ENCODE assay signal across 9 cellular contexts in genomic region chr1:99645699-99646531, GRCh38. TPM values are rescaled to one million over a fixed set of nuclear protein-coding genes. Genes with fewer than 3 reads are reported as not detected.
A peak's percentile ranks its signal among the peaks of the same experiment; 100 is the strongest.
DNase-seq lines count a peak whose midpoint lies in the region; ATAC-seq, FAIRE-seq and TF ChIP-seq lines count a peak whose summit lies in the region.
"Had no signal": no experiment of that assay in that cellular context is flagged by ENCODE, and none has a peak within 500 bp of the region (broad histone marks: within the 10 kb centered on the region; RNA-seq: fewer than 3 reads in every experiment).

PALMD (plus strand) TSS chr1:99646113; CDS start chr1:99646318, 205 bp downstream.

- H3K4me3 ChIP-seq in HUES64 (ENCODE audit: low read length) = peak within 1 kb of the TSS; percentile 34
- peak within 1 kb of the TSS; percentile 44 to 69 (median 63) for H3K4me3 ChIP-seq in keratinocyte (ENCODE audit: control insufficient read depth in 2 of 3, extremely low read depth in 1 of 3, insufficient read depth in 2 of 3, low read depth in 1 of 3, low read length in 3 of 3)

- H3K27me3 ChIP-seq in HUES64 (ENCODE audit: insufficient read depth, low read length) = no peaks in the 10 kb centered on the region
- H3K27me3 ChIP-seq in keratinocyte (ENCODE audit: control insufficient read depth, extremely low read depth, insufficient read depth, low read length) = no peaks in the 10 kb centered on the region

- H3K9me3 ChIP-seq in HUES64 (ENCODE audit: insufficient read depth, low read depth, low read length) (no peaks in the 10 kb centered on the region), keratinocyte (ENCODE audit: control insufficient read depth, low read depth, low read length) (no peaks in the 10 kb centered on the region)

- no peaks in the 10 kb centered on the region for H3K36me3 ChIP-seq in HUES64 (ENCODE audit: insufficient read depth, low read length)
- no peaks in the 10 kb centered on the region for H3K36me3 ChIP-seq in keratinocyte (ENCODE audit: control insufficient read depth in 2 of 2, extremely low read depth in 1 of 2, insufficient read depth in 2 of 2, low read length in 2 of 2)

- H3K9ac ChIP-seq in HUES64 (ENCODE audit: low read depth, low read length) = peak within 1 kb of the TSS; percentile 21; the same call in 1 of the 2 replicates
- peak within 1 kb of the TSS; percentile 77 for H3K9ac ChIP-seq in keratinocyte (ENCODE audit: control insufficient read depth, extremely low read depth, insufficient read depth, low read length)

- H4K20me1 ChIP-seq in keratinocyte (ENCODE audit: control insufficient read depth, extremely low read depth, insufficient read depth, low read length) = no peaks in the 10 kb centered on the region

- H3K9me1 ChIP-seq in keratinocyte (ENCODE audit: control insufficient read depth, extremely low read depth, insufficient read depth, low read length) = no peaks in the 10 kb centered on the region

- dilution Hi-C loops in keratinocyte (cut with MboI; ENCODE audit: extremely low pct_ligation_motif_present, low sequenced_read_pairs) = no loop called here

- no peak for TF ChIP-seq CTCF in keratinocyte (optimal IDR thresholded peaks at IDR 0.05 in 1 of 3, IDR thresholded peaks at IDR 0.05 in 1 of 3, conservative IDR thresholded peaks at IDR 0.05 in 1 of 3; ENCODE audit: extremely low read depth in 1 of 3, insufficient read depth in 2 of 3, low read length in 3 of 3)

- DNase-seq in astrocyte of the hippocampus (ENCODE audit: low read depth, low spot score) (peak; percentile 54), keratinocyte (ENCODE audit: low read depth, low spot score) (no peak), stromal cell of bone marrow (ENCODE audit: low read depth) (peak; percentile 21), AML-193 (lab: John Stamatoyannopoulos, UW) (no peak)

- H3K79me2 ChIP-seq in keratinocyte (ENCODE audit: control insufficient read depth, insufficient read depth, low read length) = no peaks in the 10 kb centered on the region

- H3K27ac ChIP-seq in HUES64 (ENCODE audit: low read depth, low read length) (no peak within 1 kb of the TSS), keratinocyte (ENCODE audit: control insufficient read depth, insufficient read depth, low read length) (peak within 1 kb of the TSS; percentile 89)

- no peak for ATAC-seq in activated CD4-positive, CD25-positive, alpha-beta regulatory T cell treated with anti-CD3 and anti-CD28 coated beads, Interleukin-2, amount 50 U/mL, for 24 hours
- ATAC-seq in HG03439 (IDR thresholded peaks at IDR 0.05; ENCODE audit: unreplicated experiment) (no peak), HG02840 (IDR thresholded peaks at IDR 0.05; ENCODE audit: low FRiP score, unreplicated experiment) (no peak)

- WGBS in HUES64 = 36% methylated on average over 16 of the region's 17 CpGs

- peak within 1 kb of the TSS; percentile 90 for H3K4me2 ChIP-seq in keratinocyte (ENCODE audit: control insufficient read depth, extremely low read depth, insufficient read depth, low read depth, low read length)

- peak within 1 kb of the TSS; percentile 87 for H2AFZ ChIP-seq in keratinocyte (ENCODE audit: control insufficient read depth, low read length)

- H3K4me1 ChIP-seq in HUES64 (ENCODE audit: insufficient read depth, low read length) (peaks cover 29% of the 10 kb centered on the region), keratinocyte (ENCODE audit: control insufficient read depth, extremely low read depth, insufficient read depth, low read length) (peaks cover 57% of the 10 kb centered on the region)

- FAIRE-seq in keratinocyte (lab: Jason Lieb, UNC) = peak; percentile 90
- FAIRE-seq: islet of Langerhans had no signal

RNA-seq across cellular contexts. Expression of gene PALMD, which starts in this region (rescaled TPM):
- polyA plus RNA-seq in HUES64 (2013, experiment 1 of 2) = not detected
- polyA plus RNA-seq in HUES64 (2013, experiment 2 of 2) = 0.19 TPM
- 3.5 to 6.8 TPM (median 5.8 TPM) in 3 replicates for polyA plus RNA-seq in keratinocyte
- polyA plus RNA-seq in keratinocyte (2011; ENCODE audit: low read depth) = 26.0 TPM
- polyA plus RNA-seq in keratinocyte (2011; cell fraction: cytosol; rRNA removed) = 5.0 and 6.8 TPM in 2 replicates
- 11.8 and 13.4 TPM in 2 replicates for polyA plus RNA-seq in keratinocyte (2011; cell fraction: nucleus; rRNA removed)
- 4.9 and 9.7 TPM in 2 replicates for polyA plus RNA-seq in keratinocyte (2012; ENCODE audit: low replicate concordance)
- polyA minus RNA-seq in keratinocyte = 0.79 to 5.3 TPM (median 3.1 TPM) in 3 replicates
- polyA minus RNA-seq in keratinocyte (2011; cell fraction: cytosol; rRNA and poly(A)+ RNA removed) = 1.9 TPM
- 3.7 and 10.2 TPM in 2 replicates for polyA minus RNA-seq in keratinocyte (2011; cell fraction: nucleus; rRNA and poly(A)+ RNA removed)

Comparison
In these comparisons a context has a peak if more than half of its experiments do, and no peak if none do; other contexts are left out.
1. DNase-seq: peak in astrocyte of the hippocampus (single experiment) and stromal cell of bone marrow (single experiment); none in keratinocyte (single experiment) and AML-193 (0 of 2).